In genomic region chr6:36353411-36353915, GRCh38 we compare ENCODE assay signal across 29 cellular contexts. TPM values are rescaled to one million over a fixed set of nuclear protein-coding genes. Genes with fewer than 3 reads are reported as not detected.
A peak's percentile ranks its signal among the peaks of the same experiment; 100 is the strongest.
DNase-seq lines count a peak whose midpoint lies in the region; ATAC-seq and TF ChIP-seq lines count a peak whose summit lies in the region.
"Had no signal": no experiment of that assay in that cellular context is flagged by ENCODE, and none has a peak within 500 bp of the region (broad histone marks: within the 10 kb centered on the region; RNA-seq: fewer than 3 reads in every experiment).

No MANE protein-coding gene starts in this region.

- intact Hi-C loops in IMR-90 (cut with micrococcal nuclease): no loop called here

- no peak overlapping the region for H2BK120ac ChIP-seq in IMR-90 (ENCODE audit: low read depth, low read length)

- H4K8ac ChIP-seq in IMR-90 (ENCODE audit: low read depth in 2 of 2, low read length in 2 of 2): no peak overlapping the region

- H3K4me2 ChIP-seq in IMR-90 (ENCODE audit: low read depth, low read length): no peak overlapping the region
- H3K4me2 ChIP-seq: SK-N-SH had no signal

- H3K9me3 ChIP-seq in IMR-90 (ENCODE audit: control insufficient read depth, insufficient read depth, low read length): no peaks in the 10 kb centered on the region
- H3K9me3 ChIP-seq: adrenal gland, gastroesophageal sphincter, lower lobe of right lung, SK-N-SH, stomach, tibial artery had no signal

- CTCF ChIA-PET in IMR-90 (lab: Yijun Ruan, JAX): interaction anchor here (1.3 kb wide), 1 partner anchor 13 kb away, joined by 3 read pairs; no protein-coding TSS in a partner anchor

- no peak overlapping the region for H2AK9ac ChIP-seq in IMR-90 (replicated peaks; ENCODE audit: low read depth, low read length, poor library complexity)

- H3K9me1 ChIP-seq in IMR-90 (ENCODE audit: insufficient read depth, low read length): peaks cover 3% of the 10 kb centered on the region; the same call in 1 of the 2 replicates

- ATAC-seq in IMR-90 (ENCODE audit: low read depth) (no peak), GM19351 (IDR thresholded peaks at IDR 0.05; ENCODE audit: unreplicated experiment) (no peak)
- ATAC-seq: activated CD8-positive, alpha-beta memory T cell treated with anti-CD3 and anti-CD28 coated beads, Interleukin-2, amount 10 ng/mL, durations not matched to agents 7 days and 5 days; activated T-cell treated with anti-CD3 and anti-CD28 coated beads, Interleukin-2, amount 50 U/mL, for 72 hours; gastroesophageal sphincter; lower lobe of right lung; T-helper 17 cell had no signal

- H2BK5ac ChIP-seq in IMR-90 (ENCODE audit: low read depth, low read length, poor library complexity, severe bottlenecking): no peak overlapping the region

- H3K23ac ChIP-seq in IMR-90 (ENCODE audit: low read depth, low read length): no peak overlapping the region

- in situ Hi-C loops in IMR-90 (cut with MboI; ENCODE audit: low sequenced_read_pairs) (no loop called here), astrocyte of the cerebellum (cut with HindIII; ENCODE audit: low sequenced_read_pairs) (no loop called here)

- peaks cover 4% of the 10 kb centered on the region; the same call in 1 of the 2 replicates for H4K20me1 ChIP-seq in IMR-90 (ENCODE audit: insufficient read depth, low read length)

- no peak overlapping the region for H3K27ac ChIP-seq in IMR-90 (ENCODE audit: insufficient read depth, low read length)
- H3K27ac ChIP-seq: adrenal gland, gastroesophageal sphincter, lower lobe of right lung, stomach, tibial artery, VCaP had no signal

- dilution Hi-C loops in IMR-90 (cut with HindIII; ENCODE audit: low sequenced_read_pairs, unreplicated experiment): no loop called here

- H4K5ac ChIP-seq in IMR-90 (ENCODE audit: low read depth, low read length): no peak overlapping the region

- TF ChIP-seq CTCF in IMR-90 (conservative IDR thresholded peaks at IDR 0.05; ENCODE audit: low read depth, low read length) (no peak), astrocyte of the cerebellum (IDR thresholded peaks at IDR 0.05; ENCODE audit: low read depth, low read length, missing control alignments) (no peak), fibroblast of the aortic adventitia (IDR thresholded peaks at IDR 0.05; ENCODE audit: insufficient read depth, low read length) (no peak)

- no peak for TF ChIP-seq RAD21 in IMR-90 (IDR thresholded peaks at IDR 0.05; ENCODE audit: low read length)

- no peak overlapping the region for H3K4ac ChIP-seq in IMR-90 (ENCODE audit: low read depth, low read length)

- no peak overlapping the region for H4K91ac ChIP-seq in IMR-90 (ENCODE audit: insufficient read depth, low read depth, low read length)

- POLR2A ChIA-PET in IMR-90 (lab: Charles Lee; ENCODE audit: unreplicated experiment): no interaction called here

- no peak overlapping the region for H2BK20ac ChIP-seq in IMR-90 (ENCODE audit: low read depth, low read length)

- H2BK15ac ChIP-seq in IMR-90 (ENCODE audit: low read depth, low read length): no peak overlapping the region

- H3K9ac ChIP-seq in IMR-90 (ENCODE audit: low read depth, low read length): no peak overlapping the region
- H3K9ac ChIP-seq: SK-N-SH had no signal

- TF ChIP-seq POLR2A in IMR-90 (IDR thresholded peaks at IDR 0.05; ENCODE audit: low read depth, low read length): no peak

- H3K18ac ChIP-seq in IMR-90 (ENCODE audit: low read depth, low read length): no peak overlapping the region

- no peak overlapping the region for H3K14ac ChIP-seq in IMR-90 (replicated peaks; ENCODE audit: low read depth, low read length)

- H2AFZ ChIP-seq in IMR-90 (replicated peaks; ENCODE audit: low read length, poor library complexity): no peak overlapping the region

- no peaks in the 10 kb centered on the region for H3K36me3 ChIP-seq in IMR-90 (ENCODE audit: control insufficient read depth, insufficient read depth, low read length)
- H3K36me3 ChIP-seq: adrenal gland, gastroesophageal sphincter, lower lobe of right lung, stomach, tibial artery had no signal

- BruUV-seq in IMR-90 (replicated peaks; lab: Mats Ljungman, UMichigan): no TSS peak

- no peak overlapping the region for H2AK5ac ChIP-seq in IMR-90 (ENCODE audit: low read depth, low read length)

- DNase-seq in IMR-90: peak; percentile 38
- peak; percentile 70 for DNase-seq in astrocyte of the cerebellum (ENCODE audit: low read depth)
- peak; percentile 52 for DNase-seq in fibroblast of the aortic adventitia (ENCODE audit: low read depth)
- peak; percentile 73 for DNase-seq in renal cortical epithelial cell (ENCODE audit: low read depth)
- no peak for DNase-seq in NCI-H2029 treated with DMSO at 0.1 percent for 48 hours (lab: John Stamatoyannopoulos, UW)
- DNase-seq in NCI-H1105 treated with DMSO at 0.1 percent for 48 hours (lab: John Stamatoyannopoulos, UW): no peak
- DNase-seq: activated CD4-positive, alpha-beta T cell treated with anti-CD3 and anti-CD28 coated beads, Interleukin-2, amount 50 U/mL, for 1 hour; activated CD8-positive, alpha-beta memory T cell treated with anti-CD3 and anti-CD28 coated beads, Interleukin-2, amount 10 ng/mL, durations not matched to agents 7 days and 5 days; activated naive CD4-positive, alpha-beta T cell treated with Interleukin-2 at 50 U/mL for 16 hours; activated T-cell treated with anti-CD3 and anti-CD28 coated beads, Interleukin-2, amount 50 U/mL, for 72 hours; CD4-positive, CD25-positive, alpha-beta regulatory T cell; DMS 273 treated with DMSO at 0.1 percent for 48 hours; HFFc6; lower lobe of right lung; MM.1S; NCI-H1436 treated with DMSO at 0.1 percent for 48 hours; NCI-H774; SK-N-SH; stimulated activated CD8-positive, alpha-beta memory T cell treated with anti-CD3 and anti-CD28 coated beads, Interleukin-4, amount 100 ng/mL, for 48 hours; stomach; T-helper 17 cell; tibial artery had no signal

- no peaks in the 10 kb centered on the region for H3K79me1 ChIP-seq in IMR-90 (ENCODE audit: low read depth in 1 of 2, low read length in 2 of 2)

- H3K4me1 ChIP-seq in IMR-90 (ENCODE audit: control insufficient read depth, insufficient read depth, low read length): peaks cover 13% of the 10 kb centered on the region

- H3K56ac ChIP-seq in IMR-90 (ENCODE audit: extremely low read depth, insufficient read depth, low read length): no peak overlapping the region

- H3K4me3 ChIP-seq in IMR-90 (ENCODE audit: insufficient read depth, low read depth, low read length) (no peak overlapping the region), astrocyte of the cerebellum (ENCODE audit: low read depth, low read length) (no peak overlapping the region), fibroblast of the aortic adventitia (ENCODE audit: low read depth, low read length) (no peak overlapping the region)
- H3K4me3 ChIP-seq: adrenal gland, gastroesophageal sphincter, lower lobe of right lung, stomach, tibial artery had no signal

- WGBS in IMR-90 (ENCODE audit: extremely low coverage in 2 of 2, insufficient read length in 1 of 2), 2 experiments: no CpG with 5 or more reads among the region's 4 CpGs

- peaks cover 8% of the 10 kb centered on the region for H3K27me3 ChIP-seq in IMR-90 (ENCODE audit: control insufficient read depth, insufficient read depth, low read length)
- H3K27me3 ChIP-seq: adrenal gland, stomach, tibial artery had no signal

TF ChIP-seq in IMR-90, 13 proteins besides CTCF, POLR2A, EP300 and RAD21:
- TF ChIP-seq MAFK (IDR thresholded peaks at IDR 0.05; ENCODE audit: low read depth, low read length) (no peak), SMC3 (IDR thresholded peaks at IDR 0.05; ENCODE audit: low read depth, low read length) (no peak), ELK1 (IDR thresholded peaks at IDR 0.05; ENCODE audit: borderline replicate concordance, low read depth, low read length) (no peak), BHLHE40 (IDR thresholded peaks at IDR 0.05; ENCODE audit: low read depth, low read length) (peak; percentile 67)
- TF ChIP-seq, protein P1, sequence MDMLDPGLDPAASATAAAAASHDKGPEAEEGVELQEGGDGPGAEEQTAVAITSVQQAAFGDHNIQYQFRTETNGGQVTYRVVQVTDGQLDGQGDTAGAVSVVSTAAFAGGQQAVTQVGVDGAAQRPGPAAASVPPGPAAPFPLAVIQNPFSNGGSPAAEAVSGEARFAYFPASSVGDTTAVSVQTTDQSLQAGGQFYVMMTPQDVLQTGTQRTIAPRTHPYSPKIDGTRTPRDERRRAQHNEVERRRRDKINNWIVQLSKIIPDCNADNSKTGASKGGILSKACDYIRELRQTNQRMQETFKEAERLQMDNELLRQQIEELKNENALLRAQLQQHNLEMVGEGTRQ (IDR thresholded peaks at IDR 0.05; ENCODE audit: low read depth, low read length): no peak

RNA-seq across cellular contexts. Expression of gene BNIP5, which starts 16.8 kb away (rescaled TPM):
- total RNA-seq in IMR-90 (2012; rRNA removed): not detected in 2 replicates
- not detected in 2 replicates for polyA plus RNA-seq in IMR-90 (2012; rRNA removed)
- polyA plus RNA-seq in IMR-90 (2012; cell fraction: cytosol; rRNA removed): not detected in 2 replicates
- not detected in 2 replicates for polyA plus RNA-seq in IMR-90 (2012; cell fraction: nucleus; rRNA removed; ENCODE audit: low replicate concordance)
- total RNA-seq in fibroblast of the aortic adventitia (ENCODE audit: low replicate concordance): not detected in 2 replicates
- 0.35 TPM in 1 of 2 replicates, not detected in the other for total RNA-seq in renal cortical epithelial cell
- total RNA-seq: activated CD8-positive, alpha-beta memory T cell treated with anti-CD3 and anti-CD28 coated beads, Interleukin-2, amount 10 ng/mL, durations not matched to agents 7 days and 5 days; activated T-cell treated with anti-CD3 and anti-CD28 coated beads, Interleukin-2, amount 50 U/mL, for 72 hours; adrenal gland; CD4-positive, CD25-positive, alpha-beta regulatory T cell; G401; gastroesophageal sphincter; HFFc6; lower lobe of right lung; neural crest cell; T-helper 17 cell had no signal
- polyA plus RNA-seq: CD4-positive, CD25-positive, alpha-beta regulatory T cell; SK-N-SH had no signal

RNA-seq across cellular contexts. Expression of gene ETV7, which starts 34.0 kb away (rescaled TPM):
- under 0.01 and 0.18 TPM in 2 replicates for total RNA-seq in IMR-90 (2012; rRNA removed)
- 0.17 and 0.19 TPM in 2 replicates for polyA plus RNA-seq in IMR-90 (2012; rRNA removed)
- polyA plus RNA-seq in IMR-90 (2012; cell fraction: cytosol; rRNA removed): 0.14 and 0.22 TPM in 2 replicates
- 0.16 and 0.19 TPM in 2 replicates for polyA plus RNA-seq in IMR-90 (2012; cell fraction: nucleus; rRNA removed; ENCODE audit: low replicate concordance)
- total RNA-seq in fibroblast of the aortic adventitia (ENCODE audit: low replicate concordance): 0.09 TPM in 1 of 2 replicates, not detected in the other
- total RNA-seq in renal cortical epithelial cell: 0.40 and 0.87 TPM in 2 replicates
- total RNA-seq: neural crest cell, progenitor cell of endocrine pancreas had no signal

Comparison
In these comparisons a context has a peak if more than half of its experiments do, and no peak if none do; other contexts are left out.
1. DNase-seq: peak in IMR-90 (single experiment), astrocyte of the cerebellum (single experiment), fibroblast of the aortic adventitia (single experiment) and renal cortical epithelial cell (single experiment); none in NCI-H2029 treated with DMSO at 0.1 percent for 48 hours (single experiment) and NCI-H1105 treated with DMSO at 0.1 percent for 48 hours (single experiment).